8 cellular contexts compared by ENCODE assay signal in genomic region chr21:38352536-38353219, GRCh38.
DNase-seq lines count a peak whose midpoint lies in the region; ATAC-seq and TF ChIP-seq lines count a peak whose summit lies in the region.

No MANE protein-coding gene starts in this region.

- no peak overlapping the region for H3K27ac Mint-ChIP-seq in activated CD4-positive, alpha-beta memory T cell treated with anti-CD3 and anti-CD28 coated beads for 36 hours

- no peaks in the 10 kb centered on the region for H3K4me1 ChIP-seq in ovary (ENCODE audit: insufficient read depth)

- peaks cover 4% of the 10 kb centered on the region for H3K27me3 Mint-ChIP-seq in activated CD4-positive, alpha-beta memory T cell treated with anti-CD3 and anti-CD28 coated beads for 36 hours

- peaks cover 40% of the 10 kb centered on the region for H3K4me1 Mint-ChIP-seq in activated CD4-positive, alpha-beta memory T cell treated with anti-CD3 and anti-CD28 coated beads for 36 hours (ENCODE audit: low read depth)

- ATAC-seq in GM21381 (IDR thresholded peaks at IDR 0.05; ENCODE audit: unreplicated experiment) = no peak
- no peak for ATAC-seq in HG03135 (IDR thresholded peaks at IDR 0.05; ENCODE audit: unreplicated experiment)

- no peak for TF ChIP-seq POLR2A in ovary (IDR thresholded peaks at IDR 0.05)

- DNase-seq in AG04450 (ENCODE audit: low read depth, low spot score) = peak; percentile 58
- peak; percentile 76 for DNase-seq in H4 (ENCODE audit: low spot score)
- DNase-seq in NCI-H446 (lab: John Stamatoyannopoulos, UW) = peak; percentile 65 to 81
- peak; percentile 64 for DNase-seq in activated CD4-positive, alpha-beta memory T cell treated with anti-CD3 and anti-CD28 coated beads for 36 hours
- peak; percentile 76 for DNase-seq in fibroblast of villous mesenchyme (ENCODE audit: low read depth)
- peak in 2 of 5 donors; percentile 48 to 52 for DNase-seq in ovary

- H3K27me3 ChIP-seq in AG04450 (ENCODE audit: control insufficient read depth, insufficient read depth, low read length) (no peaks in the 10 kb centered on the region), ovary (no peaks in the 10 kb centered on the region)

- WGBS in ovary, 3 donors = 48 to 56% (median 56%) methylated on average over 6 of the region's 6 CpGs

- intact Hi-C loops in activated CD4-positive, alpha-beta memory T cell treated with anti-CD3 and anti-CD28 coated beads for 36 hours (cut with micrococcal nuclease) = loop anchor here (1.0 to 10.0 kb wide), 3 partner anchors 133 to 678 kb away; no protein-coding TSS in a partner anchor
- intact Hi-C loops in ovary (cut with DNase I) = loop anchor here (5.0 to 10.0 kb wide), 5 partner anchors 125 to 678 kb away; no protein-coding TSS in a partner anchor

- H3K4me3 Mint-ChIP-seq in activated CD4-positive, alpha-beta memory T cell treated with anti-CD3 and anti-CD28 coated beads for 36 hours = no peak overlapping the region

- H3K36me3 ChIP-seq in ovary = no peaks in the 10 kb centered on the region

- CTCF ChIA-PET in AG04450 (lab: Charles Lee) = interaction anchor here (0.6 to 9.4 kb wide), 71 partner anchors 10 to 1049 kb away, joined by 3 to 353 read pairs (median 4); partner anchors contain the start of gene KCNJ6
- CTCF ChIA-PET in activated CD4-positive, alpha-beta memory T cell treated with anti-CD3 and anti-CD28 coated beads for 36 hours (lab: Charles Lee) = interaction anchor here (0.7 to 9.4 kb wide), 31 partner anchors 24 to 678 kb away, joined by 3 to 148 read pairs (median 4); no protein-coding TSS in a partner anchor

- no peak for TF ChIP-seq EP300 in ovary (IDR thresholded peaks at IDR 0.05)

- H3K27ac ChIP-seq in AG04450 (ENCODE audit: low read depth, low read length) = peak overlapping the region; percentile 75
- H3K27ac ChIP-seq in ovary = no peak overlapping the region

- no peaks in the 10 kb centered on the region for H3K36me3 Mint-ChIP-seq in activated CD4-positive, alpha-beta memory T cell treated with anti-CD3 and anti-CD28 coated beads for 36 hours

- no peaks in the 10 kb centered on the region for H3K9me3 Mint-ChIP-seq in activated CD4-positive, alpha-beta memory T cell treated with anti-CD3 and anti-CD28 coated beads for 36 hours

- POLR2A ChIA-PET in AG04450 (lab: Yijun Ruan, JAX) = interaction anchor here (1.0 kb wide), 1 partner anchor 181 kb away, joined by 4 read pairs; no protein-coding TSS in a partner anchor
- POLR2A ChIA-PET in activated CD4-positive, alpha-beta memory T cell treated with anti-CD3 and anti-CD28 coated beads for 36 hours (lab: Charles Lee) = no interaction called here

- H3K9me3 ChIP-seq in AG04450 (ENCODE audit: control insufficient read depth, insufficient read depth, low read length) (peaks cover 3% of the 10 kb centered on the region; the same call in 1 of the 2 replicates), ovary (no peaks in the 10 kb centered on the region)

- TF ChIP-seq CTCF in AG04450 (IDR thresholded peaks at IDR 0.05; ENCODE audit: low read depth, low read length) = peak; percentile 94
- TF ChIP-seq CTCF in fibroblast of villous mesenchyme (IDR thresholded peaks at IDR 0.05; ENCODE audit: insufficient read depth, low read depth, low read length) = peak; percentile 93
- TF ChIP-seq CTCF in ovary (IDR thresholded peaks at IDR 0.05) = peak in 2 of 3 donors; percentile 28 to 34

- H3K4me3 ChIP-seq in AG04450 (ENCODE audit: low read depth, low read length) (no peak overlapping the region), fibroblast of villous mesenchyme (ENCODE audit: low read depth, low read length) (no peak overlapping the region), ovary (no peak overlapping the region)

Comparison
In these comparisons a context has a peak if more than half of its experiments do, and no peak if none do; other contexts are left out.
1. CTCF ChIP-seq: peak in every context shown above with its lines; median percentile 94 in AG04450; 93 in fibroblast of villous mesenchyme; 31 in ovary.